Comparison of ENCODE assay signal across 8 cellular contexts in genomic region chr7:131727189-131727588, GRCh38.
"Had no signal": no experiment of that assay in that cellular context is flagged by ENCODE, and none has a peak within 500 bp of the region (broad histone marks: within the 10 kb centered on the region; RNA-seq: fewer than 3 reads in every experiment).

No MANE protein-coding gene starts in this region.

- ATAC-seq: GM23338, HepG2 had no signal

- H3K27ac ChIP-seq: HL-60 had no signal

- DNase-seq: H9, HCEC 1CT, HFFc6, KBM-7 had no signal

- H3K4me3 Mint-ChIP-seq: GM23338, H9, HFFc6, IgD-negative memory B cell had no signal

- H3K4me3 ChIP-seq: GM23338 had no signal

- H3K27ac Mint-ChIP-seq: GM23338, HFFc6, IgD-negative memory B cell had no signal

- H3K4me1 Mint-ChIP-seq: IgD-negative memory B cell had no signal

- H3K36me3 Mint-ChIP-seq: IgD-negative memory B cell had no signal
